8 cellular contexts compared by ENCODE assay signal in the genomic region with DNA sequence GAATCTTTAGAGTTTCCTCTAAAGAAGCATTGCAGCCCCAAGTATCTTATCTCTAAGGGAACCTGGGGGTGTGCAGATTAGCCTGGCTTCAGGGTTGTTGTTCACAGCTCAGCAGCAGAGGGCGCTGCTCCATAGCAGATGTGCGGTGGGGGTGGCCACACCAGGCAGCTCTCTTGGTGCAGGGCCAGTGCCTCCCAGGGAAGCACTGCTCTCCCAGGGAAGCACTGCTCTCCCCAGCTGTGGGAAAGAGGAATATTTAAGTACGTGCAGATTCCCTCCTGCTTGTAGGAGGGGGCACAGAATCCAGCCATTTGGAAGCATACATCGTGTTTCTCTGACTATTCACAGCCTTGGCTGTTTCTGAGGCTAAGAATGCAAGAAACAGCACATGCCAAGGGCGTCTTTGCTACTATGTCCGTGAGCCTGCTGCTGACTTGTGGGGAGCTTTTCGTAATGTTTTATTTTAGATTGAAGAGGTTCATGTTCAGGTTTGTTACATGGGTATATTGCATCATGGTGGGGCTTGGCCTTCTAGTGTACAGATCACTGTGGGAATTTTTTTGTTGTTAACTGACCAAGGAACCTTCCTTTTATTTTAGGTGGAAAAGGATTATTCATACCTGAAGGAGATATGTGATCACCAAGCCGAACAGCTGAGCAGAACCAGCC.
A peak's percentile ranks its signal among the peaks of the same experiment; 100 is the strongest.
DNase-seq lines count a peak whose midpoint lies in the region; ATAC-seq and TF ChIP-seq lines count a peak whose summit lies in the region.

No MANE protein-coding gene starts in this region.

- H3K36me3 Mint-ChIP-seq in activated naive CD8-positive, alpha-beta T cell treated with anti-CD3 and anti-CD28 coated beads, Interleukin-2, amount 10 ng/mL, durations not matched to agents 7 days and 5 days = no peaks in the 10 kb centered on the region
- peaks cover 19% of the 10 kb centered on the region for H3K36me3 Mint-ChIP-seq in progenitor cell of endocrine pancreas (ENCODE audit: insufficient read depth)

- H3K9me3 ChIP-seq in SU-DHL-6 (ENCODE audit: insufficient read depth, low read length) = no peaks in the 10 kb centered on the region
- H3K9me3 ChIP-seq in upper lobe of right lung = no peaks in the 10 kb centered on the region

- H3K4me3 Mint-ChIP-seq in activated naive CD8-positive, alpha-beta T cell treated with anti-CD3 and anti-CD28 coated beads, Interleukin-2, amount 10 ng/mL, durations not matched to agents 7 days and 5 days = no peak overlapping the region
- H3K4me3 Mint-ChIP-seq in progenitor cell of endocrine pancreas (ENCODE audit: low read depth) = no peak overlapping the region

- H3K9ac ChIP-seq in SU-DHL-6 (ENCODE audit: low read length) = no peak overlapping the region

- no peaks in the 10 kb centered on the region for H4K20me1 ChIP-seq in SU-DHL-6 (ENCODE audit: low read depth, low read length)

- H3K9me3 Mint-ChIP-seq in activated naive CD8-positive, alpha-beta T cell treated with anti-CD3 and anti-CD28 coated beads, Interleukin-2, amount 10 ng/mL, durations not matched to agents 7 days and 5 days = no peaks in the 10 kb centered on the region
- H3K9me3 Mint-ChIP-seq in progenitor cell of endocrine pancreas (ENCODE audit: low read depth) = no peaks in the 10 kb centered on the region

- no peak overlapping the region for H2AFZ ChIP-seq in SU-DHL-6 (ENCODE audit: low read depth, low read length, severe bottlenecking)

- no peaks in the 10 kb centered on the region for H3K4me1 ChIP-seq in upper lobe of right lung

- no peak overlapping the region for H3K4me2 ChIP-seq in SU-DHL-6 (ENCODE audit: low read depth, low read length, poor library complexity, severe bottlenecking)

- H3F3A ChIP-seq in SU-DHL-6 (ENCODE audit: insufficient read depth) = no peaks in the 10 kb centered on the region

- H3K27me3 Mint-ChIP-seq in activated naive CD8-positive, alpha-beta T cell treated with anti-CD3 and anti-CD28 coated beads, Interleukin-2, amount 10 ng/mL, durations not matched to agents 7 days and 5 days = no peaks in the 10 kb centered on the region
- no peaks in the 10 kb centered on the region for H3K27me3 Mint-ChIP-seq in progenitor cell of endocrine pancreas

- no peaks in the 10 kb centered on the region for H3K36me3 ChIP-seq in SU-DHL-6 (ENCODE audit: low read length)
- peaks cover 4% of the 10 kb centered on the region for H3K36me3 ChIP-seq in upper lobe of right lung

- no peak overlapping the region for H3K27ac ChIP-seq in SU-DHL-6 (ENCODE audit: low read depth, low read length)
- H3K27ac ChIP-seq in upper lobe of right lung = no peak overlapping the region

- peak overlapping the region; percentile 65 for H3K27ac Mint-ChIP-seq in activated naive CD8-positive, alpha-beta T cell treated with anti-CD3 and anti-CD28 coated beads, Interleukin-2, amount 10 ng/mL, durations not matched to agents 7 days and 5 days
- H3K27ac Mint-ChIP-seq in progenitor cell of endocrine pancreas = no peak overlapping the region

- H3K79me2 ChIP-seq in SU-DHL-6 (ENCODE audit: insufficient read depth, low read length) = no peaks in the 10 kb centered on the region

- H3K4me1 Mint-ChIP-seq in activated naive CD8-positive, alpha-beta T cell treated with anti-CD3 and anti-CD28 coated beads, Interleukin-2, amount 10 ng/mL, durations not matched to agents 7 days and 5 days = peaks cover 6% of the 10 kb centered on the region
- H3K4me1 Mint-ChIP-seq in progenitor cell of endocrine pancreas (ENCODE audit: low read depth) = peaks cover 11% of the 10 kb centered on the region

- no peaks in the 10 kb centered on the region for H3K9me2 ChIP-seq in SU-DHL-6 (replicated peaks; ENCODE audit: insufficient read depth, low read length)

- peak; percentile 55 for ATAC-seq in GM18868 (IDR thresholded peaks at IDR 0.05; ENCODE audit: unreplicated experiment)
- peak; percentile 99 for ATAC-seq in activated naive CD8-positive, alpha-beta T cell treated with anti-CD3 and anti-CD28 coated beads, Interleukin-2, amount 10 ng/mL, durations not matched to agents 7 days and 5 days (ENCODE audit: low read depth)
- peak; percentile 99 for ATAC-seq in Right ventricle myocardium superior (ENCODE audit: poor library complexity)
- ATAC-seq in upper lobe of right lung = peak; percentile 99

- TF ChIP-seq CTCF in SU-DHL-6 (IDR thresholded peaks at IDR 0.05; ENCODE audit: insufficient read depth, low read length, poor library complexity, severe bottlenecking) = peak; percentile 71
- TF ChIP-seq CTCF in progenitor cell of endocrine pancreas (IDR thresholded peaks at IDR 0.05; ENCODE audit: unreplicated experiment) = peak; percentile 84
- TF ChIP-seq CTCF in upper lobe of right lung (IDR thresholded peaks at IDR 0.05) = peak; percentile 80

- intact Hi-C loops in Right ventricle myocardium superior (cut with DNase I) (loop anchor here (10.0 kb wide), 3 partner anchors 88 to 618 kb away; no protein-coding TSS in a partner anchor), upper lobe of right lung (cut with DNase I) (no loop called here)

- peak; percentile 71 for DNase-seq in A172 (ENCODE audit: low spot score)
- DNase-seq in NAMALWA (ENCODE audit: low spot score) = peak; percentile 62
- DNase-seq in activated naive CD8-positive, alpha-beta T cell treated with anti-CD3 and anti-CD28 coated beads, Interleukin-2, amount 10 ng/mL, durations not matched to agents 7 days and 5 days = peak; percentile 87
- DNase-seq in Right ventricle myocardium superior = peak; percentile 89
- peak; percentile 58 for DNase-seq in progenitor cell of endocrine pancreas (ENCODE audit: low spot score, unreplicated experiment)
- peak; percentile 88 for DNase-seq in upper lobe of right lung

- H3K4me3 ChIP-seq in SU-DHL-6 (ENCODE audit: insufficient read depth, low read length, poor library complexity, severe bottlenecking) (no peak overlapping the region), upper lobe of right lung (no peak overlapping the region)

- H3K27me3 ChIP-seq in SU-DHL-6 (ENCODE audit: low read length) (no peaks in the 10 kb centered on the region), upper lobe of right lung (no peaks in the 10 kb centered on the region)

- POLR2A ChIA-PET in activated naive CD8-positive, alpha-beta T cell treated with anti-CD3 and anti-CD28 coated beads, Interleukin-2, amount 10 ng/mL, durations not matched to agents 7 days and 5 days (lab: Charles Lee) = interaction anchor here (1.0 kb wide), 1 partner anchor 94 kb away, joined by 3 read pairs; no protein-coding TSS in a partner anchor
